18 cellular contexts compared by ENCODE assay signal in genomic region chr11:68472778-68473177, GRCh38. TPM values are rescaled to one million over a fixed set of nuclear protein-coding genes. Genes with fewer than 3 reads are reported as not detected.
A peak's percentile ranks its signal among the peaks of the same experiment; 100 is the strongest.
DNase-seq lines count a peak whose midpoint lies in the region; ATAC-seq and TF ChIP-seq lines count a peak whose summit lies in the region.
"Had no signal": no experiment of that assay in that cellular context is flagged by ENCODE, and none has a peak within 500 bp of the region (broad histone marks: within the 10 kb centered on the region; RNA-seq: fewer than 3 reads in every experiment).

No MANE protein-coding gene starts in this region.

- peaks cover 78% of the 10 kb centered on the region for H3K4me1 Mint-ChIP-seq in stimulated activated naive CD8-positive, alpha-beta T cell treated with anti-CD3 and anti-CD28 coated beads, Interleukin-15, Interleukin-2, amounts not matched to agents 100 ng/mL and 50 ng/mL, for 24 hours (ENCODE audit: low read depth)
- peaks cover 76% of the 10 kb centered on the region for H3K4me1 Mint-ChIP-seq in stimulated activated naive CD8-positive, alpha-beta T cell treated with anti-CD3 and anti-CD28 coated beads, Interleukin-15, amount 100 ng/mL, for 72 hours
- H3K4me1 Mint-ChIP-seq in T-helper 17 cell (peaks cover 63% of the 10 kb centered on the region), memory B cell (peaks cover 65% of the 10 kb centered on the region), HFFc6 (ENCODE audit: low read depth) (peaks cover 68% of the 10 kb centered on the region), endothelial cell (ENCODE audit: unreplicated experiment) (peaks cover 49% of the 10 kb centered on the region)

- DNase-seq in stimulated activated naive CD8-positive, alpha-beta T cell treated with anti-CD3 and anti-CD28 coated beads, Interleukin-15, amount 100 ng/mL, for 72 hours, result no peak
- DNase-seq in T-helper 17 cell (no peak), memory B cell (ENCODE audit: low spot score in 2 of 2) (no peak), putamen (ENCODE audit: low spot score) (no peak), HFFc6 (no peak), endothelial cell (ENCODE audit: low spot score) (no peak)
- DNase-seq: Calu3, caudate nucleus, GOT3, left colon, NCI-H187, NCI-H748 treated with DMSO at 0.1 percent for 48 hours, T1000 had no signal

- H3K9me3 ChIP-seq in T-helper 17 cell (ENCODE audit: control insufficient read depth, low read length, poor library complexity, severe bottlenecking), result no peaks in the 10 kb centered on the region
- H3K9me3 ChIP-seq: thoracic aorta had no signal

- H3K9me3 Mint-ChIP-seq in stimulated activated naive CD8-positive, alpha-beta T cell treated with anti-CD3 and anti-CD28 coated beads, Interleukin-15, Interleukin-2, amounts not matched to agents 100 ng/mL and 50 ng/mL, for 24 hours, result no peaks in the 10 kb centered on the region
- no peaks in the 10 kb centered on the region for H3K9me3 Mint-ChIP-seq in stimulated activated naive CD8-positive, alpha-beta T cell treated with anti-CD3 and anti-CD28 coated beads, Interleukin-15, amount 100 ng/mL, for 72 hours
- H3K9me3 Mint-ChIP-seq in memory B cell, result no peaks in the 10 kb centered on the region
- no peaks in the 10 kb centered on the region for H3K9me3 Mint-ChIP-seq in HFFc6
- H3K9me3 Mint-ChIP-seq in endothelial cell (ENCODE audit: unreplicated experiment), result no peaks in the 10 kb centered on the region

- peaks cover 47% of the 10 kb centered on the region for H3K36me3 Mint-ChIP-seq in stimulated activated naive CD8-positive, alpha-beta T cell treated with anti-CD3 and anti-CD28 coated beads, Interleukin-15, Interleukin-2, amounts not matched to agents 100 ng/mL and 50 ng/mL, for 24 hours (ENCODE audit: low read depth)
- H3K36me3 Mint-ChIP-seq in T-helper 17 cell (ENCODE audit: low read depth), result peaks cover 5% of the 10 kb centered on the region
- H3K36me3 Mint-ChIP-seq in memory B cell, result peaks cover 36% of the 10 kb centered on the region
- H3K36me3 Mint-ChIP-seq in HFFc6 (ENCODE audit: low read depth), result peaks cover 27% of the 10 kb centered on the region
- peaks cover 41% of the 10 kb centered on the region for H3K36me3 Mint-ChIP-seq in endothelial cell (ENCODE audit: low read depth, unreplicated experiment)

- no peaks in the 10 kb centered on the region for H3K27me3 Mint-ChIP-seq in stimulated activated naive CD8-positive, alpha-beta T cell treated with anti-CD3 and anti-CD28 coated beads, Interleukin-15, Interleukin-2, amounts not matched to agents 100 ng/mL and 50 ng/mL, for 24 hours
- H3K27me3 Mint-ChIP-seq in stimulated activated naive CD8-positive, alpha-beta T cell treated with anti-CD3 and anti-CD28 coated beads, Interleukin-15, amount 100 ng/mL, for 72 hours, result no peaks in the 10 kb centered on the region
- H3K27me3 Mint-ChIP-seq in T-helper 17 cell, result no peaks in the 10 kb centered on the region
- H3K27me3 Mint-ChIP-seq in memory B cell, result no peaks in the 10 kb centered on the region
- no peaks in the 10 kb centered on the region; the same call in 1 of the 2 replicates for H3K27me3 Mint-ChIP-seq in HFFc6 (ENCODE audit: insufficient read depth)
- peaks cover 6% of the 10 kb centered on the region for H3K27me3 Mint-ChIP-seq in endothelial cell (ENCODE audit: unreplicated experiment)

- ATAC-seq in stimulated activated naive CD8-positive, alpha-beta T cell treated with anti-CD3 and anti-CD28 coated beads, Interleukin-15, amount 100 ng/mL, for 72 hours, result no peak
- ATAC-seq in T-helper 17 cell (no peak), memory B cell (ENCODE audit: low read depth) (no peak)
- ATAC-seq: left colon, WTC11 had no signal

- H3K4me3 Mint-ChIP-seq in stimulated activated naive CD8-positive, alpha-beta T cell treated with anti-CD3 and anti-CD28 coated beads, Interleukin-15, Interleukin-2, amounts not matched to agents 100 ng/mL and 50 ng/mL, for 24 hours, result peak overlapping the region; percentile 74
- peak overlapping the region in 1 of 2 donors; percentile 74 for H3K4me3 Mint-ChIP-seq in stimulated activated naive CD8-positive, alpha-beta T cell treated with anti-CD3 and anti-CD28 coated beads, Interleukin-15, amount 100 ng/mL, for 72 hours
- H3K4me3 Mint-ChIP-seq in T-helper 17 cell, result peak overlapping the region; percentile 25
- no peak overlapping the region for H3K4me3 Mint-ChIP-seq in memory B cell
- no peak overlapping the region for H3K4me3 Mint-ChIP-seq in HFFc6
- no peak overlapping the region for H3K4me3 Mint-ChIP-seq in endothelial cell (ENCODE audit: unreplicated experiment)
- H3K4me3 Mint-ChIP-seq: mesothelial cell of epicardium, neural crest cell, WTC11 had no signal

- TF ChIP-seq CTCF in HFFc6 (IDR thresholded peaks at IDR 0.05), result no peak
- no peak for TF ChIP-seq CTCF in endothelial cell (IDR thresholded peaks at IDR 0.05; ENCODE audit: unreplicated experiment)

- H3K27ac Mint-ChIP-seq in stimulated activated naive CD8-positive, alpha-beta T cell treated with anti-CD3 and anti-CD28 coated beads, Interleukin-15, Interleukin-2, amounts not matched to agents 100 ng/mL and 50 ng/mL, for 24 hours, result peak overlapping the region; percentile 90
- H3K27ac Mint-ChIP-seq in stimulated activated naive CD8-positive, alpha-beta T cell treated with anti-CD3 and anti-CD28 coated beads, Interleukin-15, amount 100 ng/mL, for 72 hours, result no peak overlapping the region
- H3K27ac Mint-ChIP-seq in T-helper 17 cell, result peak overlapping the region; percentile 27
- H3K27ac Mint-ChIP-seq in memory B cell, result peak overlapping the region; percentile 48
- no peak overlapping the region for H3K27ac Mint-ChIP-seq in HFFc6
- H3K27ac Mint-ChIP-seq in endothelial cell (ENCODE audit: unreplicated experiment), result no peak overlapping the region
- H3K27ac Mint-ChIP-seq: mesothelial cell of epicardium, WTC11 had no signal

RNA-seq across cellular contexts. Expression of gene PPP6R3, which starts 12.2 kb away (rescaled TPM):
- total RNA-seq in T-helper 17 cell (100 to 1,000 TPM; 134 to 136 TPM), endothelial cell (ENCODE audit: unreplicated experiment) (115 TPM)
- total RNA-seq in HFFc6 (2021; fragmentation: NEBNext Ultra II Directional; extraction: Animal tissue kit (Norgen Biotek cat#: 25700)), result 10 to 100 TPM; 62.5 to 72.0 (median 67.8) TPM

Comparison
In these comparisons a context has a peak if more than half of its experiments do, and no peak if none do; other contexts are left out.
1. H3K27ac Mint-ChIP-seq: peak in stimulated activated naive CD8-positive, alpha-beta T cell treated with anti-CD3 and anti-CD28 coated beads, Interleukin-15, Interleukin-2, amounts not matched to agents 100 ng/mL and 50 ng/mL, for 24 hours (single experiment), T-helper 17 cell (single experiment) and memory B cell (single experiment); none in stimulated activated naive CD8-positive, alpha-beta T cell treated with anti-CD3 and anti-CD28 coated beads, Interleukin-15, amount 100 ng/mL, for 72 hours (0 of 2), HFFc6 (single experiment) and endothelial cell (single experiment).
2. H3K4me3 Mint-ChIP-seq: peak in stimulated activated naive CD8-positive, alpha-beta T cell treated with anti-CD3 and anti-CD28 coated beads, Interleukin-15, Interleukin-2, amounts not matched to agents 100 ng/mL and 50 ng/mL, for 24 hours (single experiment) and T-helper 17 cell (single experiment); none in memory B cell (single experiment), HFFc6 (single experiment) and endothelial cell (single experiment).